In genomic region chr10:29377333-29377961, GRCh38 we compare ENCODE assay signal across 8 cellular contexts.
A peak's percentile ranks its signal among the peaks of the same experiment; 100 is the strongest.
DNase-seq lines count a peak whose midpoint lies in the region; ATAC-seq and TF ChIP-seq lines count a peak whose summit lies in the region.

No MANE protein-coding gene starts in this region.

- TF ChIP-seq CTCF in GM06990 (IDR thresholded peaks at IDR 0.05; ENCODE audit: insufficient read depth, low read length, poor library complexity, severe bottlenecking) (peak; percentile 77), OCI-LY3 (IDR thresholded peaks at IDR 0.05; ENCODE audit: low read depth, low read length) (peak; percentile 40)

- H3K27me3 ChIP-seq in GM06990 (replicated peaks; ENCODE audit: control insufficient read depth, insufficient read depth, low read length) = no peaks in the 10 kb centered on the region
- H3K27me3 ChIP-seq in OCI-LY3 (ENCODE audit: low read depth, low read length) = no peaks in the 10 kb centered on the region

- no peak overlapping the region for H3K27ac ChIP-seq in OCI-LY3 (ENCODE audit: low read length)

- no peaks in the 10 kb centered on the region for H3K9me3 ChIP-seq in OCI-LY3 (ENCODE audit: insufficient read depth, low read length)

- no peak overlapping the region for H3K4me2 ChIP-seq in OCI-LY3 (ENCODE audit: low read length)

- H3K4me1 ChIP-seq in OCI-LY3 (ENCODE audit: low read length) = peaks cover 5% of the 10 kb centered on the region; the same call in 1 of the 2 replicates

- H4K20me1 ChIP-seq in OCI-LY3 (ENCODE audit: insufficient read depth, low read length) = no peaks in the 10 kb centered on the region

- no peak overlapping the region for H2AFZ ChIP-seq in OCI-LY3 (ENCODE audit: low read depth, low read length)

- DNase-seq in A172 (ENCODE audit: low spot score) = peak; percentile 46
- no peak for DNase-seq in GM06990 (ENCODE audit: extremely low read depth, insufficient read length)
- peak; percentile 4 to 43 for DNase-seq in erythroblast (lab: John Stamatoyannopoulos, UW)
- DNase-seq in renal cortical epithelial cell (ENCODE audit: low read depth) = peak; percentile 38
- no peak for DNase-seq in activated effector memory CD4-positive, alpha-beta T cell treated with Interleukin-2 at 50 U/mL for 16 hours
- DNase-seq in DMS153 treated with DMSO at 0.1 percent for 48 hours (lab: John Stamatoyannopoulos, UW; ENCODE audit: unreplicated experiment) = no peak

- H3K4me3 ChIP-seq in GM06990 (replicated peaks; ENCODE audit: low read depth, low read length) (no peak overlapping the region), OCI-LY3 (ENCODE audit: low read length) (no peak overlapping the region)

- no peak for ATAC-seq in GM18520 (IDR thresholded peaks at IDR 0.05; ENCODE audit: unreplicated experiment)

- H3K36me3 ChIP-seq in GM06990 (ENCODE audit: control insufficient read depth, insufficient read depth, low read length) (no peaks in the 10 kb centered on the region), OCI-LY3 (replicated peaks; ENCODE audit: low read depth, low read length) (no peaks in the 10 kb centered on the region)

- H3K79me2 ChIP-seq in OCI-LY3 (ENCODE audit: low read length) = no peaks in the 10 kb centered on the region

- TF ChIP-seq POLR2A in erythroblast (IDR thresholded peaks at IDR 0.05; ENCODE audit: low read length) = no peak

- H3K9ac ChIP-seq in OCI-LY3 (ENCODE audit: low read length) = no peak overlapping the region

Comparison
In these comparisons a context has a peak if more than half of its experiments do, and no peak if none do; other contexts are left out.
1. DNase-seq: peak in A172 (single experiment), erythroblast (2 of 2) and renal cortical epithelial cell (single experiment); none in GM06990 (single experiment), activated effector memory CD4-positive, alpha-beta T cell treated with Interleukin-2 at 50 U/mL for 16 hours (single experiment) and DMS153 treated with DMSO at 0.1 percent for 48 hours (single experiment).